21 cellular contexts compared by ENCODE assay signal in the genomic region with DNA sequence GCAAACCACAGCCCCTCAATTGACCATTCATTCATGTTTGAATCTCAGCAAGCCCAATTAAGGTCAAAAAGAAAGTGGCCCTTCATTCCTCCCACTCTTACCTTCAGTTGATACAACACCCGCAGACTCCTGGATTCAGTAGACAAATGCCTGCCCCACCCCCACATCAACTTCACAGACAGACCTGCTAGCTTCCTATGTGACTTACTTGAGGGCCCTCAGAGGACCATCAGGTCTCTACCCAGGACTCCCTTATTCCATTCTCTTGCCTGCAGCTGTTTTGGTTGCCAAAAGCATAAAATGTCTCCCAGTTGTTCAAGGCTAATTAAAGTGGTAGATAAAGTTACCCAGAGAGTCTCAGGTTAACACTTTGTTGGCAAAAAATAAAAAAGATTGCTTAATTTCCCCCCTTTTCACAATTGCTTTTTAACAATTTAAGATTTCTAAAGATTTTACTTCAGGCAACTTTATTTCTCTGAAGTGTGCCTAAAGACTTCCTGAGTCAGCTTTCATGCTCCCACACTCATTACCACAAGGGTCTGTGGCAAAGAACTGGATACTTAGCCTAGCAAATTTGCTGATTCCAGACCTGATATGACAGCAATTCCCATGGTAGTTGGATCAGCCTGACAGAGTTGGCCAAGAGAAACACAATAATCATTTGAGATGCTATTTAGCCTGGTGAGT. TPM values are rescaled to one million over a fixed set of nuclear protein-coding genes. Genes with fewer than 3 reads are reported as not detected.
DNase-seq lines count a peak whose midpoint lies in the region; ATAC-seq and FAIRE-seq lines count a peak whose summit lies in the region.
"Had no signal": no experiment of that assay in that cellular context is flagged by ENCODE, and none has a peak within 500 bp of the region (broad histone marks: within the 10 kb centered on the region; RNA-seq: fewer than 3 reads in every experiment).

No MANE protein-coding gene starts in this region.

- no peak overlapping the region for H3K14ac ChIP-seq in mesenchymal stem cell (ENCODE audit: low read length in 2 of 2)

- no peak for ATAC-seq in stimulated activated naive B cell treated with anti-CD40 and anti-IgM and Interleukin-4, amounts not matched to agents 10 μg/mL and 1 μg/mL and 100 μg/mL, for 72 hours (replicated peaks)
- ATAC-seq: activated T-cell treated with anti-CD3 and anti-CD28 coated beads, Interleukin-2, amount 50 U/mL, for 72 hours; natural killer cell treated with Interleukin-12 subunit alpha and Interleukin-12 subunit beta and Interleukin-15 and Interleukin-18, amount 100 ng/mL, for 72 hours had no signal

- H3K4me2 ChIP-seq in mesenchymal stem cell (ENCODE audit: low read length, poor library complexity, severe bottlenecking) = no peak overlapping the region

- peaks cover 5 to 12% of the 10 kb centered on the region in 2 donors for H3K4me1 Mint-ChIP-seq in stimulated activated naive B cell treated with anti-CD40 and anti-IgM and Interleukin-4, amounts not matched to agents 10 μg/mL and 1 μg/mL and 100 μg/mL, for 72 hours

- no peak overlapping the region for H3K27ac Mint-ChIP-seq in stimulated activated naive B cell treated with anti-CD40 and anti-IgM and Interleukin-4, amounts not matched to agents 10 μg/mL and 1 μg/mL and 100 μg/mL, for 72 hours
- H3K27ac Mint-ChIP-seq: activated naive CD8-positive, alpha-beta T cell treated with anti-CD3 and anti-CD28 coated beads, Interleukin-2, amount 10 ng/mL, durations not matched to agents 7 days and 5 days; activated T-cell treated with anti-CD3 and anti-CD28 coated beads, Interleukin-2, amount 50 U/mL, for 72 hours; CD4-positive, alpha-beta T cell; IgD-negative memory B cell; natural killer cell treated with Interleukin-12 subunit alpha and Interleukin-12 subunit beta and Interleukin-15 and Interleukin-18, amount 100 ng/mL, for 72 hours had no signal

- WGBS in mesenchymal stem cell = 77% methylated on average over 1 of the region's 1 CpG

- no peak overlapping the region for H3K4me3 Mint-ChIP-seq in stimulated activated naive B cell treated with anti-CD40 and anti-IgM and Interleukin-4, amounts not matched to agents 10 μg/mL and 1 μg/mL and 100 μg/mL, for 72 hours
- H3K4me3 Mint-ChIP-seq: activated naive CD8-positive, alpha-beta T cell treated with anti-CD3 and anti-CD28 coated beads, Interleukin-2, amount 10 ng/mL, durations not matched to agents 7 days and 5 days; activated T-cell treated with anti-CD3 and anti-CD28 coated beads, Interleukin-2, amount 50 U/mL, for 72 hours; natural killer cell treated with Interleukin-12 subunit alpha and Interleukin-12 subunit beta and Interleukin-15 and Interleukin-18, amount 100 ng/mL, for 72 hours had no signal

- no peak for FAIRE-seq in GM19239 (lab: Jason Lieb, UNC)
- FAIRE-seq: kidney had no signal

- H2BK12ac ChIP-seq in mesenchymal stem cell (ENCODE audit: low read length in 2 of 2) = no peak overlapping the region

- H3K4ac ChIP-seq in mesenchymal stem cell (ENCODE audit: low read depth in 1 of 2, low read length in 2 of 2) = no peak overlapping the region

- H2BK15ac ChIP-seq in mesenchymal stem cell (ENCODE audit: low read depth, poor library complexity, severe bottlenecking) = no peak overlapping the region

- H3K4me3 ChIP-seq in Jurkat, Clone E6-1 (ENCODE audit: low read length) = no peak overlapping the region
- no peak overlapping the region; the same call in 1 of the 2 replicates for H3K4me3 ChIP-seq in SJCRH30
- no peak overlapping the region for H3K4me3 ChIP-seq in mesenchymal stem cell (ENCODE audit: insufficient read depth in 1 of 2, low read depth in 1 of 2, low read length in 2 of 2)
- H3K4me3 ChIP-seq: Peyer's patch had no signal

- H3K27me3 Mint-ChIP-seq in stimulated activated naive B cell treated with anti-CD40 and anti-IgM and Interleukin-4, amounts not matched to agents 10 μg/mL and 1 μg/mL and 100 μg/mL, for 72 hours = peaks cover 0 to 18% of the 10 kb centered on the region in 2 donors
- H3K27me3 Mint-ChIP-seq: activated naive CD8-positive, alpha-beta T cell treated with anti-CD3 and anti-CD28 coated beads, Interleukin-2, amount 10 ng/mL, durations not matched to agents 7 days and 5 days; CD4-positive, alpha-beta T cell; IgD-negative memory B cell had no signal

- H4K91ac ChIP-seq in mesenchymal stem cell (ENCODE audit: low read length) = no peak overlapping the region

- H3K4me1 ChIP-seq in SJCRH30 = peaks cover 21% of the 10 kb centered on the region
- peaks cover 3% of the 10 kb centered on the region for H3K4me1 ChIP-seq in mesenchymal stem cell (ENCODE audit: control insufficient read depth, insufficient read depth, low read depth, low read length)

- H3K79me1 ChIP-seq in mesenchymal stem cell (replicated peaks; ENCODE audit: low read length, poor library complexity, severe bottlenecking) = peaks cover 3% of the 10 kb centered on the region

- H3K27me3 ChIP-seq in SJCRH30 = no peaks in the 10 kb centered on the region
- H3K27me3 ChIP-seq in mesenchymal stem cell (ENCODE audit: control insufficient read depth in 1 of 2, insufficient read depth in 1 of 2, low read length in 2 of 2) = no peaks in the 10 kb centered on the region
- H3K27me3 ChIP-seq: Peyer's patch had no signal

- H3K36me3 Mint-ChIP-seq in stimulated activated naive B cell treated with anti-CD40 and anti-IgM and Interleukin-4, amounts not matched to agents 10 μg/mL and 1 μg/mL and 100 μg/mL, for 72 hours = peaks cover 0 to 11% of the 10 kb centered on the region in 2 donors
- H3K36me3 Mint-ChIP-seq: IgD-negative memory B cell had no signal

- H2BK120ac ChIP-seq in mesenchymal stem cell (ENCODE audit: low read depth, low read length) = no peak overlapping the region

- H3K27ac ChIP-seq in SJCRH30 (peak overlapping the region; percentile 59), mesenchymal stem cell (ENCODE audit: low read length, poor library complexity, severe bottlenecking) (no peak overlapping the region)
- H3K27ac ChIP-seq: Peyer's patch had no signal

- no peak overlapping the region for H3K18ac ChIP-seq in mesenchymal stem cell (ENCODE audit: low read depth in 1 of 2, low read length in 2 of 2)

- H3K9me3 Mint-ChIP-seq in stimulated activated naive B cell treated with anti-CD40 and anti-IgM and Interleukin-4, amounts not matched to agents 10 μg/mL and 1 μg/mL and 100 μg/mL, for 72 hours = peaks cover 5% of the 10 kb centered on the region in 2 donors
- H3K9me3 Mint-ChIP-seq: CD4-positive, alpha-beta T cell; natural killer cell treated with Interleukin-12 subunit alpha and Interleukin-12 subunit beta and Interleukin-15 and Interleukin-18, amount 100 ng/mL, for 72 hours had no signal

- DNase-seq in COLO829 (ENCODE audit: low spot score) (peak; percentile 64), SJCRH30 (peak; percentile 69 to 87), mesenchymal stem cell (peak; percentile 26), GM19239 (ENCODE audit: insufficient read length, low spot score) (no peak), inferior parietal cortex (ENCODE audit: extremely low spot score) (no peak)
- peak; percentile 35 for DNase-seq in Jurkat, Clone E6-1 (ENCODE audit: low read depth, low spot score)
- DNase-seq in stimulated activated naive B cell treated with anti-CD40 and anti-IgM and Interleukin-4, amounts not matched to agents 10 μg/mL and 1 μg/mL and 100 μg/mL, for 72 hours = no peak
- DNase-seq in stimulated activated CD4-positive, alpha-beta T cell treated with anti-CD3 and anti-CD28 coated beads, Interleukin-2, amount 100 ng/mL, for 48 hours = no peak
- DNase-seq: activated CD8-positive, alpha-beta memory T cell treated with anti-CD3 and anti-CD28 coated beads for 24 hours; activated naive CD8-positive, alpha-beta T cell treated with anti-CD3 and anti-CD28 coated beads, Interleukin-2, amount 10 ng/mL, durations not matched to agents 7 days and 5 days; activated T-cell treated with anti-CD3 and anti-CD28 coated beads, Interleukin-2, amount 50 U/mL, for 72 hours; CD4-positive, alpha-beta T cell; hippocampal formation; kidney; mesendoderm; NCI-H2081 treated with DMSO at 0.1 percent for 48 hours; NCI-H82; Peyer's patch; substantia nigra had no signal

- no peak overlapping the region for H2AFZ ChIP-seq in mesenchymal stem cell (ENCODE audit: low read depth, low read length)

- H3K23ac ChIP-seq in mesenchymal stem cell (ENCODE audit: low read length in 2 of 2) = no peak overlapping the region

- H3K36me3 ChIP-seq in SJCRH30 (no peaks in the 10 kb centered on the region), mesenchymal stem cell (ENCODE audit: control insufficient read depth in 1 of 2, insufficient read depth in 2 of 2, low read depth in 1 of 2, low read length in 2 of 2) (no peaks in the 10 kb centered on the region)
- H3K36me3 ChIP-seq: Peyer's patch had no signal

- H3K9me3 ChIP-seq in SJCRH30 (replicated peaks) (peaks cover 9% of the 10 kb centered on the region; the same call in 1 of the 2 replicates), mesenchymal stem cell (ENCODE audit: control insufficient read depth, low read length) (no peaks in the 10 kb centered on the region)
- H3K9me3 ChIP-seq: Peyer's patch had no signal

- H4K8ac ChIP-seq in mesenchymal stem cell (ENCODE audit: low read length) = no peak overlapping the region

- H3K9ac ChIP-seq in mesenchymal stem cell (ENCODE audit: low read length) = no peak overlapping the region

- H2AK5ac ChIP-seq in mesenchymal stem cell (ENCODE audit: low read length, severe bottlenecking) = no peak overlapping the region

- no peak overlapping the region for H2BK5ac ChIP-seq in mesenchymal stem cell (ENCODE audit: low read depth, low read length, poor library complexity, severe bottlenecking)

RNA-seq across cellular contexts. Expression of a gene that starts 3.3 kb away (rescaled TPM):
- 12.3 TPM for polyA plus RNA-seq in Jurkat, Clone E6-1 (2012; ENCODE audit: insufficient read depth, insufficient read length)
- 19.9 and 24.2 TPM in 2 replicates for total RNA-seq in SJCRH30 (2014; rRNA removed; shearing (Covaris generic))
- 6.4 TPM for polyA plus RNA-seq in mesenchymal stem cell (2013, experiment 1 of 2)
- polyA plus RNA-seq in mesenchymal stem cell (2013, experiment 2 of 2) = 7.8 TPM

RNA-seq across cellular contexts. Expression of a gene that starts 56.8 kb away (rescaled TPM):
- polyA plus RNA-seq in Jurkat, Clone E6-1 (2012; ENCODE audit: insufficient read depth, insufficient read length) = 18.5 TPM
- 49.8 and 69.9 TPM in 2 replicates for total RNA-seq in SJCRH30 (2014; rRNA removed; shearing (Covaris generic))
- polyA plus RNA-seq in mesenchymal stem cell (2013, experiment 1 of 2) = 10.0 TPM
- polyA plus RNA-seq in mesenchymal stem cell (2013, experiment 2 of 2) = 9.1 TPM

Comparison
In these comparisons a context has a peak if more than half of its experiments do, and no peak if none do; other contexts are left out.
1. DNase-seq: peak in COLO829 (single experiment), Jurkat, Clone E6-1 (single experiment), SJCRH30 (2 of 2) and mesenchymal stem cell (single experiment); none in GM19239 (single experiment), inferior parietal cortex (single experiment), stimulated activated naive B cell treated with anti-CD40 and anti-IgM and Interleukin-4, amounts not matched to agents 10 μg/mL and 1 μg/mL and 100 μg/mL, for 72 hours (single experiment) and stimulated activated CD4-positive, alpha-beta T cell treated with anti-CD3 and anti-CD28 coated beads, Interleukin-2, amount 100 ng/mL, for 48 hours (0 of 2).